In genomic region chr10:129949411-129950335, GRCh38 we compare ENCODE assay signal across 11 cellular contexts. TPM values are rescaled to one million over a fixed set of nuclear protein-coding genes. Genes with fewer than 3 reads are reported as not detected.
A peak's percentile ranks its signal among the peaks of the same experiment; 100 is the strongest.
DNase-seq lines count a peak whose midpoint lies in the region; ATAC-seq and TF ChIP-seq lines count a peak whose summit lies in the region.
"Had no signal": no experiment of that assay in that cellular context is flagged by ENCODE, and none has a peak within 500 bp of the region (broad histone marks: within the 10 kb centered on the region; RNA-seq: fewer than 3 reads in every experiment).

No MANE protein-coding gene starts in this region.

- no peaks in the 10 kb centered on the region for H3K9me3 ChIP-seq in lower lobe of right lung

- ATAC-seq in lower lobe of right lung (no peak), HG03457 (IDR thresholded peaks at IDR 0.05; ENCODE audit: unreplicated experiment) (no peak)

- peaks cover 39% of the 10 kb centered on the region for H3K79me2 ChIP-seq in ACC112 (ENCODE audit: control insufficient read depth, insufficient read depth, low read length, unreplicated experiment)

- peak overlapping the region; percentile 65 to 80 (median 67) for H3K4me3 Mint-ChIP-seq in nephron
- H3K4me3 Mint-ChIP-seq: activated B cell treated with CpG ODN at 0.5 μM for 24 hours; activated naive CD8-positive, alpha-beta T cell treated with anti-CD3 and anti-CD28 coated beads, Interleukin-2, amount 10 ng/mL, durations not matched to agents 7 days and 5 days had no signal

- H3K36me3 Mint-ChIP-seq in nephron (ENCODE audit: low read depth): no peaks in the 10 kb centered on the region
- H3K36me3 Mint-ChIP-seq: activated naive CD8-positive, alpha-beta T cell treated with anti-CD3 and anti-CD28 coated beads, Interleukin-2, amount 10 ng/mL, durations not matched to agents 7 days and 5 days had no signal

- peaks cover 73% of the 10 kb centered on the region for H3K4me1 Mint-ChIP-seq in nephron
- H3K4me1 Mint-ChIP-seq: activated B cell treated with CpG ODN at 0.5 μM for 24 hours; activated naive CD8-positive, alpha-beta T cell treated with anti-CD3 and anti-CD28 coated beads, Interleukin-2, amount 10 ng/mL, durations not matched to agents 7 days and 5 days had no signal

- no peaks in the 10 kb centered on the region for H3K27me3 ChIP-seq in ACC112 (ENCODE audit: insufficient read depth, low read length)
- peaks cover 45% of the 10 kb centered on the region for H3K27me3 ChIP-seq in lower lobe of right lung (ENCODE audit: low read depth)

- H3K4me3 ChIP-seq in ACC112 (ENCODE audit: low read depth, low read length) (peak overlapping the region; percentile 60), lower lobe of right lung (no peak overlapping the region)

- TF ChIP-seq CTCF in nephron (IDR thresholded peaks at IDR 0.05; ENCODE audit: unreplicated experiment in 3 of 3) (no peak), lower lobe of right lung (IDR thresholded peaks at IDR 0.05) (no peak)

- peaks cover 56% of the 10 kb centered on the region for H3K4me1 ChIP-seq in ACC112 (ENCODE audit: control insufficient read depth, insufficient read depth, low read length, unreplicated experiment)
- H3K4me1 ChIP-seq in lower lobe of right lung: no peaks in the 10 kb centered on the region

- H3K9me3 Mint-ChIP-seq in nephron: peaks cover 3% of the 10 kb centered on the region
- H3K9me3 Mint-ChIP-seq: activated B cell treated with CpG ODN at 0.5 μM for 24 hours; activated naive CD8-positive, alpha-beta T cell treated with anti-CD3 and anti-CD28 coated beads, Interleukin-2, amount 10 ng/mL, durations not matched to agents 7 days and 5 days had no signal

- no peaks in the 10 kb centered on the region for H3K36me3 ChIP-seq in ACC112 (ENCODE audit: insufficient read depth, low read length)
- H3K36me3 ChIP-seq in lower lobe of right lung: no peaks in the 10 kb centered on the region

- peak overlapping the region; percentile 55 to 84 (median 79) for H3K27ac Mint-ChIP-seq in nephron
- H3K27ac Mint-ChIP-seq: activated B cell treated with CpG ODN at 0.5 μM for 24 hours; activated naive CD8-positive, alpha-beta T cell treated with anti-CD3 and anti-CD28 coated beads, Interleukin-2, amount 10 ng/mL, durations not matched to agents 7 days and 5 days had no signal

- DNase-seq in NCI-H1105 (lab: John Stamatoyannopoulos, UW): peak; percentile 35
- peak; percentile 59 for DNase-seq in fibroblast of the conjunctiva (ENCODE audit: low read depth)
- DNase-seq in nucleus accumbens (lab: John Stamatoyannopoulos, UW): no peak
- DNase-seq in pons (ENCODE audit: low spot score): no peak
- no peak for DNase-seq in lower lobe of right lung
- DNase-seq: activated B cell treated with CpG ODN at 0.5 μM for 24 hours; activated naive CD8-positive, alpha-beta T cell treated with anti-CD3 and anti-CD28 coated beads, Interleukin-2, amount 10 ng/mL, durations not matched to agents 7 days and 5 days had no signal

- peaks cover 28% of the 10 kb centered on the region for H3K27me3 Mint-ChIP-seq in nephron (ENCODE audit: low read depth)

- peak overlapping the region; percentile 72 for H3K27ac ChIP-seq in ACC112 (ENCODE audit: low read depth, low read length)
- H3K27ac ChIP-seq in lower lobe of right lung: no peak overlapping the region
- H3K27ac ChIP-seq: epithelial cell of prostate had no signal

- intact Hi-C loops in lower lobe of right lung (cut with DNase I): no loop called here

- H2AFZ ChIP-seq in ACC112 (ENCODE audit: low read length, unreplicated experiment): peak overlapping the region; percentile 26

RNA-seq across cellular contexts. Expression of gene EBF3, which starts 14.4 kb away (rescaled TPM):
- total RNA-seq in lower lobe of right lung: 0.53 TPM
- total RNA-seq: activated B cell treated with CpG ODN at 0.5 μM for 24 hours; activated naive CD8-positive, alpha-beta T cell treated with anti-CD3 and anti-CD28 coated beads, Interleukin-2, amount 10 ng/mL, durations not matched to agents 7 days and 5 days had no signal

Comparison
In these comparisons a context has a peak if more than half of its experiments do, and no peak if none do; other contexts are left out.
1. DNase-seq: peak in NCI-H1105 (single experiment) and fibroblast of the conjunctiva (single experiment); none in nucleus accumbens (0 of 56), pons (single experiment) and lower lobe of right lung (single experiment).